1 cellular context compared by ENCODE assay signal in the genomic region with DNA sequence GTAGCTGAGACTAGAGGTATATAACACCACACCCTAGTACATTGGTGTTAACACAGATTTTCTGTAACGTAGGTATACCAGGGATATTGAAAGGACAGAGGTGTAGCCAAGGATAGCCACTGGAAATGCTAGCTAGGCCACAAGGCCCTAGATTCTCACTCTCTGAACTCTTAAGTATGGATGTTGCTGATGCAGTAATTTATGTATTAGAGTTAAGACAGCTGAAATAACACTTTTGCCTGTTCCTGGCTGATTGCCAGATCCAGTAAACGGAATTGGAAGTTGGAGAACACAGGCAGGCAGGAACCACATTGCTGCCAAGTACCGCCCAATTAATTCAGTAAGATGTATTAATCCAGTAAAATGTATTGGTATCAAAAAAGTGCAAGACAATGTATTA.
TF ChIP-seq lines count a peak whose summit lies in the region.

No MANE protein-coding gene starts in this region.

TF ChIP-seq in GM23338, 12 proteins besides CTCF, POLR2A, EP300 and RAD21 (continued from another document):
- TF ChIP-seq, protein P1, sequence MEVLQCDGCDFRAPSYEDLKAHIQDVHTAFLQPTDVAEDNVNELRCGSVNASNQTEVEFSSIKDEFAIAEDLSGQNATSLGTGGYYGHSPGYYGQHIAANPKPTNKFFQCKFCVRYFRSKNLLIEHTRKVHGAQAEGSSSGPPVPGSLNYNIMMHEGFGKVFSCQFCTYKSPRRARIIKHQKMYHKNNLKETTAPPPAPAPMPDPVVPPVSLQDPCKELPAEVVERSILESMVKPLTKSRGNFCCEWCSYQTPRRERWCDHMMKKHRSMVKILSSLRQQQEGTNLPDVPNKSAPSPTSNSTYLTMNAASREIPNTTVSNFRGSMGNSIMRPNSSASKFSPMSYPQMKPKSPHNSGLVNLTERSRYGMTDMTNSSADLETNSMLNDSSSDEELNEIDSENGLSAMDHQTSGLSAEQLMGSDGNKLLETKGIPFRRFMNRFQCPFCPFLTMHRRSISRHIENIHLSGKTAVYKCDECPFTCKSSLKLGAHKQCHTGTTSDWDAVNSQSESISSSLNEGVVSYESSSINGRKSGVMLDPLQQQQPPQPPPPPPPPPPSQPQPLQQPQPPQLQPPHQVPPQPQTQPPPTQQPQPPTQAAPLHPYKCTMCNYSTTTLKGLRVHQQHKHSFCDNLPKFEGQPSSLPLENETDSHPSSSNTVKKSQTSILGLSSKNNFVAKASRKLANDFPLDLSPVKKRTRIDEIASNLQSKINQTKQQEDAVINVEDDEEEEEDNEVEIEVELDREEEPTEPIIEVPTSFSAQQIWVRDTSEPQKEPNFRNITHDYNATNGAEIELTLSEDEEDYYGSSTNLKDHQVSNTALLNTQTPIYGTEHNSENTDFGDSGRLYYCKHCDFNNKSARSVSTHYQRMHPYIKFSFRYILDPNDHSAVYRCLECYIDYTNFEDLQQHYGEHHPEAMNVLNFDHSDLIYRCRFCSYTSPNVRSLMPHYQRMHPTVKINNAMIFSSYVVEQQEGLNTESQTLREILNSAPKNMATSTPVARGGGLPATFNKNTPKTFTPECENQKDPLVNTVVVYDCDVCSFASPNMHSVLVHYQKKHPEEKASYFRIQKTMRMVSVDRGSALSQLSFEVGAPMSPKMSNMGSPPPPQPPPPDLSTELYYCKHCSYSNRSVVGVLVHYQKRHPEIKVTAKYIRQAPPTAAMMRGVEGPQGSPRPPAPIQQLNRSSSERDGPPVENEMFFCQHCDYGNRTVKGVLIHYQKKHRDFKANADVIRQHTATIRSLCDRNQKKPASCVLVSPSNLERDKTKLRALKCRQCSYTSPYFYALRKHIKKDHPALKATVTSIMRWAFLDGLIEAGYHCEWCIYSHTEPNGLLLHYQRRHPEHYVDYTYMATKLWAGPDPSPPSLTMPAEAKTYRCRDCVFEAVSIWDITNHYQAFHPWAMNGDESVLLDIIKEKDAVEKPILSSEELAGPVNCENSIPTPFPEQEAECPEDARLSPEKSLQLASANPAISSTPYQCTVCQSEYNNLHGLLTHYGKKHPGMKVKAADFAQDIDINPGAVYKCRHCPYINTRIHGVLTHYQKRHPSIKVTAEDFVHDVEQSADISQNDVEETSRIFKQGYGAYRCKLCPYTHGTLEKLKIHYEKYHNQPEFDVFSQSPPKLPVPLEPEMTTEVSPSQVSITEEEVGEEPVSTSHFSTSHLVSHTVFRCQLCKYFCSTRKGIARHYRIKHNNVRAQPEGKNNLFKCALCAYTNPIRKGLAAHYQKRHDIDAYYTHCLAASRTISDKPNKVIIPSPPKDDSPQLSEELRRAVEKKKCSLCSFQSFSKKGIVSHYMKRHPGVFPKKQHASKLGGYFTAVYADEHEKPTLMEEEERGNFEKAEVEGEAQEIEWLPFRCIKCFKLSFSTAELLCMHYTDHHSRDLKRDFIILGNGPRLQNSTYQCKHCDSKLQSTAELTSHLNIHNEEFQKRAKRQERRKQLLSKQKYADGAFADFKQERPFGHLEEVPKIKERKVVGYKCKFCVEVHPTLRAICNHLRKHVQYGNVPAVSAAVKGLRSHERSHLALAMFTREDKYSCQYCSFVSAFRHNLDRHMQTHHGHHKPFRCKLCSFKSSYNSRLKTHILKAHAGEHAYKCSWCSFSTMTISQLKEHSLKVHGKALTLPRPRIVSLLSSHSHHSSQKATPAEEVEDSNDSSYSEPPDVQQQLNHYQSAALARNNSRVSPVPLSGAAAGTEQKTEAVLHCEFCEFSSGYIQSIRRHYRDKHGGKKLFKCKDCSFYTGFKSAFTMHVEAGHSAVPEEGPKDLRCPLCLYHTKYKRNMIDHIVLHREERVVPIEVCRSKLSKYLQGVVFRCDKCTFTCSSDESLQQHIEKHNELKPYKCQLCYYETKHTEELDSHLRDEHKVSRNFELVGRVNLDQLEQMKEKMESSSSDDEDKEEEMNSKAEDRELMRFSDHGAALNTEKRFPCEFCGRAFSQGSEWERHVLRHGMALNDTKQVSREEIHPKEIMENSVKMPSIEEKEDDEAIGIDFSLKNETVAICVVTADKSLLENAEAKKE (CRISPR knock-in tag; IDR thresholded peaks at IDR 0.05): no peak
- TF ChIP-seq EZH2 (IDR thresholded peaks at IDR 0.05; ENCODE audit: low read depth, unreplicated experiment) (no peak), CREB1 (CRISPR knock-in tag; IDR thresholded peaks at IDR 0.05; ENCODE audit: low read depth) (no peak), NANOG (IDR thresholded peaks at IDR 0.05; ENCODE audit: borderline replicate concordance) (no peak), ZNF331 (CRISPR knock-in tag; IDR thresholded peaks at IDR 0.05; ENCODE audit: low read depth) (no peak), POLR2AphosphoS5 (IDR thresholded peaks at IDR 0.05; ENCODE audit: low read depth) (no peak), JUNB (IDR thresholded peaks at IDR 0.05; ENCODE audit: unreplicated experiment) (no peak)
- TF ChIP-seq, protein P2, sequence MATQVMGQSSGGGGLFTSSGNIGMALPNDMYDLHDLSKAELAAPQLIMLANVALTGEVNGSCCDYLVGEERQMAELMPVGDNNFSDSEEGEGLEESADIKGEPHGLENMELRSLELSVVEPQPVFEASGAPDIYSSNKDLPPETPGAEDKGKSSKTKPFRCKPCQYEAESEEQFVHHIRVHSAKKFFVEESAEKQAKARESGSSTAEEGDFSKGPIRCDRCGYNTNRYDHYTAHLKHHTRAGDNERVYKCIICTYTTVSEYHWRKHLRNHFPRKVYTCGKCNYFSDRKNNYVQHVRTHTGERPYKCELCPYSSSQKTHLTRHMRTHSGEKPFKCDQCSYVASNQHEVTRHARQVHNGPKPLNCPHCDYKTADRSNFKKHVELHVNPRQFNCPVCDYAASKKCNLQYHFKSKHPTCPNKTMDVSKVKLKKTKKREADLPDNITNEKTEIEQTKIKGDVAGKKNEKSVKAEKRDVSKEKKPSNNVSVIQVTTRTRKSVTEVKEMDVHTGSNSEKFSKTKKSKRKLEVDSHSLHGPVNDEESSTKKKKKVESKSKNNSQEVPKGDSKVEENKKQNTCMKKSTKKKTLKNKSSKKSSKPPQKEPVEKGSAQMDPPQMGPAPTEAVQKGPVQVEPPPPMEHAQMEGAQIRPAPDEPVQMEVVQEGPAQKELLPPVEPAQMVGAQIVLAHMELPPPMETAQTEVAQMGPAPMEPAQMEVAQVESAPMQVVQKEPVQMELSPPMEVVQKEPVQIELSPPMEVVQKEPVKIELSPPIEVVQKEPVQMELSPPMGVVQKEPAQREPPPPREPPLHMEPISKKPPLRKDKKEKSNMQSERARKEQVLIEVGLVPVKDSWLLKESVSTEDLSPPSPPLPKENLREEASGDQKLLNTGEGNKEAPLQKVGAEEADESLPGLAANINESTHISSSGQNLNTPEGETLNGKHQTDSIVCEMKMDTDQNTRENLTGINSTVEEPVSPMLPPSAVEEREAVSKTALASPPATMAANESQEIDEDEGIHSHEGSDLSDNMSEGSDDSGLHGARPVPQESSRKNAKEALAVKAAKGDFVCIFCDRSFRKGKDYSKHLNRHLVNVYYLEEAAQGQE (IDR thresholded peaks at IDR 0.05; ENCODE audit: unreplicated experiment): no peak
